In genomic region chr6:87472525-87473418, GRCh38 we compare ENCODE assay signal across 8 cellular contexts. TPM values are rescaled to one million over a fixed set of nuclear protein-coding genes. Genes with fewer than 3 reads are reported as not detected.
DNase-seq lines count a peak whose midpoint lies in the region; ATAC-seq and TF ChIP-seq lines count a peak whose summit lies in the region.

Gene SLC35A1, plus strand, starts transcription at chr6:87472974. Its CDS starts 30 bp downstream, at chr6:87473004.

- H3K4me1 ChIP-seq in SK-N-SH (ENCODE audit: control insufficient read depth in 1 of 2, insufficient read depth in 2 of 2, low read depth in 1 of 2, low read length in 1 of 2) (peaks cover 0 to 9% of the 10 kb centered on the region in 2 experiments; a peak in 2 of 4 replicates), suprapubic skin (peaks cover 9% of the 10 kb centered on the region)

- H3K27ac ChIP-seq in SK-N-SH (ENCODE audit: low read depth in 2 of 2, low read length in 1 of 2): peak within 1 kb of the TSS; percentile 65 to 97
- H3K27ac ChIP-seq in suprapubic skin: peak within 1 kb of the TSS; percentile 92

- H2AFZ ChIP-seq in SK-N-SH (ENCODE audit: low read depth): peak within 1 kb of the TSS; percentile 82

- H3K36me3 ChIP-seq in SK-N-SH (replicated peaks in 1 of 2; ENCODE audit: control insufficient read depth in 1 of 2, insufficient read depth in 2 of 2, low read length in 1 of 2) (peaks cover 2% of the 10 kb centered on the region in 2 experiments), suprapubic skin (no peaks in the 10 kb centered on the region)

- TF ChIP-seq POLR2A in NB4 (IDR thresholded peaks at IDR 0.05; ENCODE audit: extremely low read depth, insufficient read length): peak; percentile 71
- no peak for TF ChIP-seq POLR2A in suprapubic skin (IDR thresholded peaks at IDR 0.05)

- H3K27ac Mint-ChIP-seq in activated naive CD4-positive, alpha-beta T cell treated with anti-CD3 and anti-CD28 coated beads, Interleukin-2, amount 50 U/mL, for 24 hours: peak within 1 kb of the TSS; percentile 99

- peaks cover 5% of the 10 kb centered on the region for H3K27me3 Mint-ChIP-seq in activated naive CD4-positive, alpha-beta T cell treated with anti-CD3 and anti-CD28 coated beads, Interleukin-2, amount 50 U/mL, for 24 hours

- no peaks in the 10 kb centered on the region for H3K36me3 Mint-ChIP-seq in activated naive CD4-positive, alpha-beta T cell treated with anti-CD3 and anti-CD28 coated beads, Interleukin-2, amount 50 U/mL, for 24 hours

- no peaks in the 10 kb centered on the region for H3K9me3 Mint-ChIP-seq in activated naive CD4-positive, alpha-beta T cell treated with anti-CD3 and anti-CD28 coated beads, Interleukin-2, amount 50 U/mL, for 24 hours

- peaks cover 4% of the 10 kb centered on the region for H3F3A ChIP-seq in SK-N-SH (replicated peaks; ENCODE audit: insufficient read depth)

- H3K4me2 ChIP-seq in SK-N-SH: peak within 1 kb of the TSS; percentile 91

- peak; percentile 96 for ATAC-seq in HG02571 (IDR thresholded peaks at IDR 0.05; ENCODE audit: unreplicated experiment)

- WGBS in SK-N-SH (ENCODE audit: low lambda C conversion rate): under 1% methylated on average over 35 of the region's 70 CpGs
- WGBS in suprapubic skin: under 1% methylated on average over 21 of the region's 70 CpGs

- H3K9me2 ChIP-seq in SK-N-SH: no peaks in the 10 kb centered on the region

- no peak for TF ChIP-seq RAD21 in SK-N-SH (IDR thresholded peaks at IDR 0.05; ENCODE audit: low read length)

- DNase-seq in NB4 (ENCODE audit: low read depth) (peak; percentile 89), SK-N-SH (peak; percentile 95), glomerular visceral epithelial cell (ENCODE audit: extremely low spot score) (peak; percentile 84), occipital lobe (lab: John Stamatoyannopoulos, UW) (peak; percentile 90), suprapubic skin (ENCODE audit: low spot score in 2 of 2) (peak; percentile 91 to 93)

- H3K4me3 ChIP-seq in GM08714 (ENCODE audit: low read length) (peak within 1 kb of the TSS; percentile 88), NB4 (ENCODE audit: low read depth, low read length) (peak within 1 kb of the TSS; percentile 69), SK-N-SH (ENCODE audit: low read depth in 2 of 2, low read length in 1 of 2) (peak within 1 kb of the TSS; percentile 78 to 86), suprapubic skin (peak within 1 kb of the TSS; percentile 60)

- H3K27me3 ChIP-seq in SK-N-SH (ENCODE audit: insufficient read depth) (no peaks in the 10 kb centered on the region), suprapubic skin (no peaks in the 10 kb centered on the region)

- no peaks in the 10 kb centered on the region for H3K9me3 ChIP-seq in SK-N-SH
- no peaks in the 10 kb centered on the region for H3K9me3 ChIP-seq in suprapubic skin

- POLR2A ChIA-PET in SK-N-SH (lab: Yijun Ruan, JAX): interaction anchor here (1.2 kb wide), 1 partner anchor 64 kb away, joined by 4 read pairs; no protein-coding TSS in a partner anchor

- peak within 1 kb of the TSS; percentile 99 for H3K4me3 Mint-ChIP-seq in activated naive CD4-positive, alpha-beta T cell treated with anti-CD3 and anti-CD28 coated beads, Interleukin-2, amount 50 U/mL, for 24 hours

- TF ChIP-seq EP300 in SK-N-SH (IDR thresholded peaks at IDR 0.05; ENCODE audit: borderline replicate concordance in 1 of 2, low read depth in 1 of 2, low read length in 1 of 2): no peak
- TF ChIP-seq EP300 in suprapubic skin (IDR thresholded peaks at IDR 0.05): no peak

- peaks cover 13% of the 10 kb centered on the region for H3K79me2 ChIP-seq in SK-N-SH (ENCODE audit: insufficient read depth)

- TF ChIP-seq CTCF in NB4 (IDR thresholded peaks at IDR 0.05; ENCODE audit: low read depth, low read length): no peak
- no peak for TF ChIP-seq CTCF in SK-N-SH (IDR thresholded peaks at IDR 0.05)
- TF ChIP-seq CTCF in suprapubic skin (IDR thresholded peaks at IDR 0.05): peak in 1 of 2 donors; percentile 23

- CTCF ChIA-PET in SK-N-SH (lab: Yijun Ruan, JAX): interaction anchor here (0.7 to 2.4 kb wide), 2 partner anchors 37 to 80 kb away, joined by 3 to 10 read pairs; no protein-coding TSS in a partner anchor

- H3K9ac ChIP-seq in SK-N-SH: peak within 1 kb of the TSS; percentile 79

- H3K4me1 Mint-ChIP-seq in activated naive CD4-positive, alpha-beta T cell treated with anti-CD3 and anti-CD28 coated beads, Interleukin-2, amount 50 U/mL, for 24 hours: peaks cover 26% of the 10 kb centered on the region

- H4K20me1 ChIP-seq in SK-N-SH (ENCODE audit: insufficient read depth): no peaks in the 10 kb centered on the region

TF ChIP-seq in SK-N-SH, 30 proteins besides CTCF, POLR2A, EP300 and RAD21 (continues in another document):
- 0 out of 2 replicates have a peak, but pooled peaks have one; percentile 2 for TF ChIP-seq SMC3 (IDR thresholded peaks at IDR 0.05; ENCODE audit: low read depth, low read length)
- TF ChIP-seq CHD2 (IDR thresholded peaks at IDR 0.05; ENCODE audit: low read length, partially characterized antibody): peak; percentile 15
- TF ChIP-seq FOXJ3 (CRISPR knock-in tag; IDR thresholded peaks at IDR 0.05): peak; percentile 81
- no peak for TF ChIP-seq JUND (IDR thresholded peaks at IDR 0.05)
- peak; percentile 71 for TF ChIP-seq TAF1 (IDR thresholded peaks at IDR 0.05; ENCODE audit: borderline replicate concordance, low read depth, low read length)
- TF ChIP-seq USF2 (IDR thresholded peaks at IDR 0.05; ENCODE audit: borderline replicate concordance, low read depth, low read length): no peak
- peak; percentile 52 for TF ChIP-seq MAX (IDR thresholded peaks at IDR 0.05; ENCODE audit: low read depth)
- peak; percentile 45; the same call in 1 of the 2 replicates for TF ChIP-seq NRF1 (IDR thresholded peaks at IDR 0.05; ENCODE audit: low read depth, low read length)
- no peak for TF ChIP-seq USF1 (IDR thresholded peaks at IDR 0.05; ENCODE audit: borderline replicate concordance, low read depth)
- TF ChIP-seq NFIC (IDR thresholded peaks at IDR 0.05; ENCODE audit: borderline replicate concordance): no peak
- peak; percentile 72 for TF ChIP-seq GABPA (IDR thresholded peaks at IDR 0.05; ENCODE audit: low read depth)
- TF ChIP-seq MXI1 (IDR thresholded peaks at IDR 0.05; ENCODE audit: low read depth, low read length): no peak
- TF ChIP-seq SIN3A (IDR thresholded peaks at IDR 0.05; ENCODE audit: borderline replicate concordance, low read depth, low read length): no peak; the same call in 1 of the 2 replicates
- peak; percentile 80 for TF ChIP-seq YY1 (IDR thresholded peaks at IDR 0.05; ENCODE audit: low read depth)
- TF ChIP-seq REST (IDR thresholded peaks at IDR 0.05; ENCODE audit: low read depth, low read length): no peak
- TF ChIP-seq ELF1 (IDR thresholded peaks at IDR 0.05): peak; percentile 89
- peak; percentile 45; the same call in 1 of the 2 replicates for TF ChIP-seq POLR2AphosphoS5 (IDR thresholded peaks at IDR 0.05; ENCODE audit: low read depth, low read length)

RNA-seq across cellular contexts. Expression of gene SLC35A1, which starts in this region (rescaled TPM):
- polyA plus RNA-seq in SK-N-SH (2012; rRNA removed): 9.2 and 13.9 TPM in 2 replicates
- polyA plus RNA-seq in SK-N-SH (2012; cell fraction: cytosol; rRNA removed): 12.7 and 15.7 TPM in 2 replicates
- polyA plus RNA-seq in SK-N-SH (2012; cell fraction: nucleus; rRNA removed): 7.7 and 19.6 TPM in 2 replicates
- total RNA-seq in occipital lobe: 27.1 TPM
- total RNA-seq in suprapubic skin: 10 to 100 TPM; 19.1 to 25.9 (median 24.2) TPM

Comparison
In these comparisons a context has a peak if more than half of its experiments do, and no peak if none do; other contexts are left out.
1. Peak in every context shown above with its lines: DNase-seq, ATAC-seq, H3K4me3 ChIP-seq and H3K27ac ChIP-seq.